ENCODE assay signal across 2 cellular contexts in the genomic region with DNA sequence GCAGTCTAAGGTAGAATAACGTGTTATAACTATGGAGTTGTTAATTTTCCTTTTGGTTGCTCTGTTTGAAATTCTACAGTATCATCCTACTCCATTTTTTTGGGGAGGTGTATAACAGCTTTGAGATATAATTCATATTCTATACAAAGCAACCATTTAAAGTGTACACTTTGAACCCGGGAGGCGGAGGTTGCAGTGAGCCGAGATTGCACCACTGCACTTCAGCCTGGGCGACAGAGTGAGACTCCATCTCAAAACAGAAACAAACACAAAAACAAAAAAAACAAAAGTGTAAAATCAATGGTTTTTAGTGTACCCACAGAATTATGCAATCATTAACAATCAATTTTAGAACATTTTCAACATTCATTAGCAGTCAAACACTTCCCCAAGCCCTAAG.
TF ChIP-seq lines count a peak whose summit lies in the region.

No MANE protein-coding gene starts in this region.

TF ChIP-seq in liver, 16 proteins besides CTCF, POLR2A, EP300 and RAD21:
- TF ChIP-seq, protein P1, sequence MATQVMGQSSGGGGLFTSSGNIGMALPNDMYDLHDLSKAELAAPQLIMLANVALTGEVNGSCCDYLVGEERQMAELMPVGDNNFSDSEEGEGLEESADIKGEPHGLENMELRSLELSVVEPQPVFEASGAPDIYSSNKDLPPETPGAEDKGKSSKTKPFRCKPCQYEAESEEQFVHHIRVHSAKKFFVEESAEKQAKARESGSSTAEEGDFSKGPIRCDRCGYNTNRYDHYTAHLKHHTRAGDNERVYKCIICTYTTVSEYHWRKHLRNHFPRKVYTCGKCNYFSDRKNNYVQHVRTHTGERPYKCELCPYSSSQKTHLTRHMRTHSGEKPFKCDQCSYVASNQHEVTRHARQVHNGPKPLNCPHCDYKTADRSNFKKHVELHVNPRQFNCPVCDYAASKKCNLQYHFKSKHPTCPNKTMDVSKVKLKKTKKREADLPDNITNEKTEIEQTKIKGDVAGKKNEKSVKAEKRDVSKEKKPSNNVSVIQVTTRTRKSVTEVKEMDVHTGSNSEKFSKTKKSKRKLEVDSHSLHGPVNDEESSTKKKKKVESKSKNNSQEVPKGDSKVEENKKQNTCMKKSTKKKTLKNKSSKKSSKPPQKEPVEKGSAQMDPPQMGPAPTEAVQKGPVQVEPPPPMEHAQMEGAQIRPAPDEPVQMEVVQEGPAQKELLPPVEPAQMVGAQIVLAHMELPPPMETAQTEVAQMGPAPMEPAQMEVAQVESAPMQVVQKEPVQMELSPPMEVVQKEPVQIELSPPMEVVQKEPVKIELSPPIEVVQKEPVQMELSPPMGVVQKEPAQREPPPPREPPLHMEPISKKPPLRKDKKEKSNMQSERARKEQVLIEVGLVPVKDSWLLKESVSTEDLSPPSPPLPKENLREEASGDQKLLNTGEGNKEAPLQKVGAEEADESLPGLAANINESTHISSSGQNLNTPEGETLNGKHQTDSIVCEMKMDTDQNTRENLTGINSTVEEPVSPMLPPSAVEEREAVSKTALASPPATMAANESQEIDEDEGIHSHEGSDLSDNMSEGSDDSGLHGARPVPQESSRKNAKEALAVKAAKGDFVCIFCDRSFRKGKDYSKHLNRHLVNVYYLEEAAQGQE (IDR thresholded peaks at IDR 0.05): no peak
- TF ChIP-seq NR2F2 (IDR thresholded peaks at IDR 0.05) (no peak), JUND (IDR thresholded peaks at IDR 0.05) (no peak), FOXA2 (IDR thresholded peaks at IDR 0.05) (no peak), YY1 (IDR thresholded peaks at IDR 0.05) (peak; percentile 45), HNF4G (IDR thresholded peaks at IDR 0.05) (no peak), RXRA (IDR thresholded peaks at IDR 0.05) (no peak), HNF4A (conservative IDR thresholded peaks at IDR 0.05) (peak; percentile 56 to 64), EGR1 (IDR thresholded peaks at IDR 0.05; ENCODE audit: low read depth in 2 of 2) (no peak), SP1 (IDR thresholded peaks at IDR 0.05) (no peak), GABPA (IDR thresholded peaks at IDR 0.05 in 1 of 2, conservative IDR thresholded peaks at IDR 0.05 in 1 of 2) (no peak), FOXA1 (IDR thresholded peaks at IDR 0.05) (no peak)
- TF ChIP-seq, protein P2, sequence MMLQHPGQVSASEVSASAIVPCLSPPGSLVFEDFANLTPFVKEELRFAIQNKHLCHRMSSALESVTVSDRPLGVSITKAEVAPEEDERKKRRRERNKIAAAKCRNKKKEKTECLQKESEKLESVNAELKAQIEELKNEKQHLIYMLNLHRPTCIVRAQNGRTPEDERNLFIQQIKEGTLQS (IDR thresholded peaks at IDR 0.05): no peak
- TF ChIP-seq, protein P3, sequence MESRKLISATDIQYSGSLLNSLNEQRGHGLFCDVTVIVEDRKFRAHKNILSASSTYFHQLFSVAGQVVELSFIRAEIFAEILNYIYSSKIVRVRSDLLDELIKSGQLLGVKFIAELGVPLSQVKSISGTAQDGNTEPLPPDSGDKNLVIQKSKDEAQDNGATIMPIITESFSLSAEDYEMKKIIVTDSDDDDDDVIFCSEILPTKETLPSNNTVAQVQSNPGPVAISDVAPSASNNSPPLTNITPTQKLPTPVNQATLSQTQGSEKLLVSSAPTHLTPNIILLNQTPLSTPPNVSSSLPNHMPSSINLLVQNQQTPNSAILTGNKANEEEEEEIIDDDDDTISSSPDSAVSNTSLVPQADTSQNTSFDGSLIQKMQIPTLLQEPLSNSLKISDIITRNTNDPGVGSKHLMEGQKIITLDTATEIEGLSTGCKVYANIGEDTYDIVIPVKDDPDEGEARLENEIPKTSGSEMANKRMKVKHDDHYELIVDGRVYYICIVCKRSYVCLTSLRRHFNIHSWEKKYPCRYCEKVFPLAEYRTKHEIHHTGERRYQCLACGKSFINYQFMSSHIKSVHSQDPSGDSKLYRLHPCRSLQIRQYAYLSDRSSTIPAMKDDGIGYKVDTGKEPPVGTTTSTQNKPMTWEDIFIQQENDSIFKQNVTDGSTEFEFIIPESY (IDR thresholded peaks at IDR 0.05): no peak
- TF ChIP-seq, protein P4, sequence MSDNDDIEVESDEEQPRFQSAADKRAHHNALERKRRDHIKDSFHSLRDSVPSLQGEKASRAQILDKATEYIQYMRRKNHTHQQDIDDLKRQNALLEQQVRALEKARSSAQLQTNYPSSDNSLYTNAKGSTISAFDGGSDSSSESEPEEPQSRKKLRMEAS (IDR thresholded peaks at IDR 0.05): no peak

TF ChIP-seq in HepG2, 621 proteins besides CTCF, POLR2A, EP300 and RAD21:
- TF ChIP-seq HDAC2 (CRISPR knock-in tag; IDR thresholded peaks at IDR 0.05): no peak
- no peak for TF ChIP-seq PCBP2 (optimal IDR thresholded peaks at IDR 0.05; ENCODE audit: low read depth, low read length, poor library complexity, severe bottlenecking)
- no peak for TF ChIP-seq SRSF4 (IDR thresholded peaks at IDR 0.05; ENCODE audit: low read depth, low read length, poor library complexity, severe bottlenecking)
- no peak for TF ChIP-seq ZIK1 (CRISPR knock-in tag; IDR thresholded peaks at IDR 0.05; ENCODE audit: borderline replicate concordance, low read depth)
- TF ChIP-seq TBP (CRISPR knock-in tag; IDR thresholded peaks at IDR 0.05): no peak
- TF ChIP-seq, protein P5, sequence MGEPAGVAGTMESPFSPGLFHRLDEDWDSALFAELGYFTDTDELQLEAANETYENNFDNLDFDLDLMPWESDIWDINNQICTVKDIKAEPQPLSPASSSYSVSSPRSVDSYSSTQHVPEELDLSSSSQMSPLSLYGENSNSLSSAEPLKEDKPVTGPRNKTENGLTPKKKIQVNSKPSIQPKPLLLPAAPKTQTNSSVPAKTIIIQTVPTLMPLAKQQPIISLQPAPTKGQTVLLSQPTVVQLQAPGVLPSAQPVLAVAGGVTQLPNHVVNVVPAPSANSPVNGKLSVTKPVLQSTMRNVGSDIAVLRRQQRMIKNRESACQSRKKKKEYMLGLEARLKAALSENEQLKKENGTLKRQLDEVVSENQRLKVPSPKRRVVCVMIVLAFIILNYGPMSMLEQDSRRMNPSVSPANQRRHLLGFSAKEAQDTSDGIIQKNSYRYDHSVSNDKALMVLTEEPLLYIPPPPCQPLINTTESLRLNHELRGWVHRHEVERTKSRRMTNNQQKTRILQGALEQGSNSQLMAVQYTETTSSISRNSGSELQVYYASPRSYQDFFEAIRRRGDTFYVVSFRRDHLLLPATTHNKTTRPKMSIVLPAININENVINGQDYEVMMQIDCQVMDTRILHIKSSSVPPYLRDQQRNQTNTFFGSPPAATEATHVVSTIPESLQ (CRISPR knock-in tag; conservative IDR thresholded peaks at IDR 0.05): no peak
- TF ChIP-seq, protein P6, sequence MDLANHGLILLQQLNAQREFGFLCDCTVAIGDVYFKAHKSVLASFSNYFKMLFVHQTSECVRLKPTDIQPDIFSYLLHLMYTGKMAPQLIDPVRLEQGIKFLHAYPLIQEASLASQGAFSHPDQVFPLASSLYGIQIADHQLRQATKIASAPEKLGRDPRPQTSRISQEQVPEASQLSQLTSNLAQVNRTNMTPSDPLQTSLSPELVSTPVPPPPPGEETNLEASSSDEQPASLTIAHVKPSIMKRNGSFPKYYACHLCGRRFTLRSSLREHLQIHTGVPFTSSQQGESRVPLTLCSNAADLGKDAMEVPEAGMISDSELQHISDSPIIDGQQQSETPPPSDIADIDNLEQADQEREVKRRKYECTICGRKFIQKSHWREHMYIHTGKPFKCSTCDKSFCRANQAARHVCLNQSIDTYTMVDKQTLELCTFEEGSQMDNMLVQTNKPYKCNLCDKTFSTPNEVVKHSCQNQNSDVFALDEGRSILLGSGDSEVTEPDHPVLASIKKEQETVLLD (CRISPR knock-in tag; IDR thresholded peaks at IDR 0.05; ENCODE audit: low read depth): no peak
- no peak for TF ChIP-seq TAF1 (CRISPR knock-in tag; IDR thresholded peaks at IDR 0.05)
- TF ChIP-seq ZNF446 (CRISPR knock-in tag; IDR thresholded peaks at IDR 0.05): no peak
- no peak for TF ChIP-seq SAP130 (CRISPR knock-in tag; IDR thresholded peaks at IDR 0.05; ENCODE audit: low read depth)
- no peak for TF ChIP-seq RFXANK (CRISPR knock-in tag; IDR thresholded peaks at IDR 0.05)
- TF ChIP-seq, protein P7, sequence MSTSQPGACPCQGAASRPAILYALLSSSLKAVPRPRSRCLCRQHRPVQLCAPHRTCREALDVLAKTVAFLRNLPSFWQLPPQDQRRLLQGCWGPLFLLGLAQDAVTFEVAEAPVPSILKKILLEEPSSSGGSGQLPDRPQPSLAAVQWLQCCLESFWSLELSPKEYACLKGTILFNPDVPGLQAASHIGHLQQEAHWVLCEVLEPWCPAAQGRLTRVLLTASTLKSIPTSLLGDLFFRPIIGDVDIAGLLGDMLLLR (CRISPR knock-in tag; IDR thresholded peaks at IDR 0.05): no peak
- TF ChIP-seq KLF9 (CRISPR knock-in tag; IDR thresholded peaks at IDR 0.05; ENCODE audit: low read depth): no peak
- TF ChIP-seq ATRX (CRISPR knock-in tag; IDR thresholded peaks at IDR 0.05; ENCODE audit: borderline replicate concordance): no peak
- no peak for TF ChIP-seq SNAPC2 (CRISPR knock-in tag; IDR thresholded peaks at IDR 0.05)
- TF ChIP-seq ZNF605 (CRISPR knock-in tag; IDR thresholded peaks at IDR 0.05): no peak
- TF ChIP-seq, protein P8, sequence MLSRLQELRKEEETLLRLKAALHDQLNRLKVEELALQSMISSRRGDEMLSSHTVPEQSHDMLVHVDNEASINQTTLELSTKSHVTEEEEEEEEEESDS (CRISPR knock-in tag; IDR thresholded peaks at IDR 0.05; ENCODE audit: borderline replicate concordance): no peak
